In the genomic region with DNA sequence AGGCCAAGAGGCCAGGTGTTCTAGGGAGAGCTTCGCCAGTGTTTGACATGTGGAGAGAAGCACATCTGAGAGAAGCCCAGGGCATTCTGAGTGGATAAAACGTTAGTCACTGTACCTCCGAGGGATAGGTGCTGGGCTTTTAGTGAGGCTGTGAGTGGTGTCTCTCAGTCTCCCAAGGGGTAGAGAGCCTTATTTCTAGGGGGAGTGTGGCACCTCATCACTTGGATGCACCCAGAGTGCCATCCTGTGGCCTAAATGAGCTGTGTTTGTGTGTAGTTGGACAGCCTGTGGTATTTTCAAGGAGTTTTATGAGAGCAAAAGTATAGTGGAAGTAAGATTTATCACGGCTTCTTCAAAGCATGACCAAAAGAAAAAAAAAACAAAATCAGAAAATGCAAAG, we compare ENCODE assay signal across 15 cellular contexts.
DNase-seq lines count a peak whose midpoint lies in the region; ATAC-seq and TF ChIP-seq lines count a peak whose summit lies in the region.
"Had no signal": no experiment of that assay in that cellular context is flagged by ENCODE, and none has a peak within 500 bp of the region (broad histone marks: within the 10 kb centered on the region; RNA-seq: fewer than 3 reads in every experiment).

No MANE protein-coding gene starts in this region.

- H3K36me3 Mint-ChIP-seq in GM23338 (ENCODE audit: low read depth) = no peaks in the 10 kb centered on the region
- no peaks in the 10 kb centered on the region for H3K36me3 Mint-ChIP-seq in neural progenitor cell
- H3K36me3 Mint-ChIP-seq in immature natural killer cell = peaks cover 0 to 5% (median 0%) of the 10 kb centered on the region in 3 donors
- no peaks in the 10 kb centered on the region for H3K36me3 Mint-ChIP-seq in activated CD4-positive, alpha-beta memory T cell treated with anti-CD3 and anti-CD28 coated beads, Interleukin-2, amount 10 ng/mL, durations not matched to agents 7 days and 5 days (ENCODE audit: low read depth)
- H3K36me3 Mint-ChIP-seq: activated naive CD4-positive, alpha-beta T cell treated with anti-CD3 and anti-CD28 coated beads, Interleukin-2, amount 10 ng/mL, durations not matched to agents 7 days and 5 days; naive thymus-derived CD4-positive, alpha-beta T cell had no signal

- DNase-seq in GM23338 (ENCODE audit: low spot score) = peak; percentile 79
- DNase-seq in NCI-H774 (lab: John Stamatoyannopoulos, UW) = peak; percentile 4
- peak; percentile 67 for DNase-seq in ecto neural progenitor cell (ENCODE audit: low spot score)
- DNase-seq in neural progenitor cell (ENCODE audit: low spot score) = peak; percentile 80
- no peak for DNase-seq in immature natural killer cell
- no peak for DNase-seq in central memory CD4-positive, alpha-beta T cell
- DNase-seq in activated CD4-positive, alpha-beta memory T cell treated with anti-CD3 and anti-CD28 coated beads, Interleukin-2, amount 10 ng/mL, durations not matched to agents 7 days and 5 days = no peak
- DNase-seq: activated CD4-positive, alpha-beta T cell treated with anti-CD3 and anti-CD28 coated beads, Interleukin-2, amount 10 ng/mL, durations not matched to agents 24 days and 14 days; activated naive CD4-positive, alpha-beta T cell treated with anti-CD3 and anti-CD28 coated beads, Interleukin-2, amount 10 ng/mL, durations not matched to agents 7 days and 5 days; HCEC 1CT; naive thymus-derived CD4-positive, alpha-beta T cell; NCI-H1417; SHP77; stimulated activated naive CD8-positive, alpha-beta T cell treated with anti-CD3 and anti-CD28 coated beads, Interleukin-15, amount 100 ng/mL, for 72 hours had no signal

- CTCF ChIA-PET in activated CD4-positive, alpha-beta memory T cell treated with anti-CD3 and anti-CD28 coated beads, Interleukin-2, amount 10 ng/mL, durations not matched to agents 7 days and 5 days (lab: Charles Lee) = no interaction called here

- H2AFZ ChIP-seq in GM23338 (peak overlapping the region; percentile 50; the same call in 1 of the 2 replicates), neural progenitor cell (replicated peaks) (no peak overlapping the region)

- TF ChIP-seq CTCF in GM23338 (conservative IDR thresholded peaks at IDR 0.05; ENCODE audit: low read depth in 2 of 2) (peak; percentile 73 to 93), neural progenitor cell (IDR thresholded peaks at IDR 0.05) (peak; percentile 83)

- no peaks in the 10 kb centered on the region for H4K20me1 ChIP-seq in GM23338 (replicated peaks; ENCODE audit: insufficient read depth)
- no peaks in the 10 kb centered on the region for H4K20me1 ChIP-seq in neural progenitor cell (ENCODE audit: low read depth)

- no peak overlapping the region for H3K27ac Mint-ChIP-seq in GM23338
- peak overlapping the region; percentile 18 for H3K27ac Mint-ChIP-seq in neural progenitor cell
- H3K27ac Mint-ChIP-seq in immature natural killer cell = no peak overlapping the region
- no peak overlapping the region for H3K27ac Mint-ChIP-seq in activated CD4-positive, alpha-beta memory T cell treated with anti-CD3 and anti-CD28 coated beads, Interleukin-2, amount 10 ng/mL, durations not matched to agents 7 days and 5 days
- H3K27ac Mint-ChIP-seq: activated CD4-positive, alpha-beta T cell treated with anti-CD3 and anti-CD28 coated beads, Interleukin-2, amount 10 ng/mL, durations not matched to agents 24 days and 14 days; activated naive CD4-positive, alpha-beta T cell treated with anti-CD3 and anti-CD28 coated beads, Interleukin-2, amount 10 ng/mL, durations not matched to agents 7 days and 5 days; naive thymus-derived CD4-positive, alpha-beta T cell; stimulated activated naive CD8-positive, alpha-beta T cell treated with anti-CD3 and anti-CD28 coated beads, Interleukin-15, amount 100 ng/mL, for 72 hours had no signal

- H3K4me3 Mint-ChIP-seq in GM23338 = no peak overlapping the region
- H3K4me3 Mint-ChIP-seq in neural progenitor cell = no peak overlapping the region
- no peak overlapping the region for H3K4me3 Mint-ChIP-seq in immature natural killer cell
- H3K4me3 Mint-ChIP-seq in activated CD4-positive, alpha-beta memory T cell treated with anti-CD3 and anti-CD28 coated beads, Interleukin-2, amount 10 ng/mL, durations not matched to agents 7 days and 5 days = no peak overlapping the region
- H3K4me3 Mint-ChIP-seq: activated CD4-positive, alpha-beta T cell treated with anti-CD3 and anti-CD28 coated beads, Interleukin-2, amount 10 ng/mL, durations not matched to agents 24 days and 14 days; activated naive CD4-positive, alpha-beta T cell treated with anti-CD3 and anti-CD28 coated beads, Interleukin-2, amount 10 ng/mL, durations not matched to agents 7 days and 5 days; naive thymus-derived CD4-positive, alpha-beta T cell; stimulated activated naive CD8-positive, alpha-beta T cell treated with anti-CD3 and anti-CD28 coated beads, Interleukin-15, amount 100 ng/mL, for 72 hours had no signal

- no peaks in the 10 kb centered on the region for H3K9me2 ChIP-seq in GM23338 (ENCODE audit: insufficient read depth)

- H3K4me2 ChIP-seq in GM23338 = no peak overlapping the region
- H3K4me2 ChIP-seq in neural progenitor cell = no peak overlapping the region

- H3K4me1 ChIP-seq in GM23338 (ENCODE audit: insufficient read depth) (no peaks in the 10 kb centered on the region), neural progenitor cell (no peaks in the 10 kb centered on the region)

- H3K27me3 ChIP-seq in GM23338 (ENCODE audit: insufficient read depth) (no peaks in the 10 kb centered on the region), neural progenitor cell (no peaks in the 10 kb centered on the region)

- H3K27ac ChIP-seq in GM23338 (ENCODE audit: low read depth) (no peak overlapping the region), neural progenitor cell (no peak overlapping the region)

- ATAC-seq in GM23338 = peak; percentile 99
- ATAC-seq in HG02588 (IDR thresholded peaks at IDR 0.05; ENCODE audit: unreplicated experiment) = no peak
- ATAC-seq: naive thymus-derived CD4-positive, alpha-beta T cell; stimulated activated naive CD8-positive, alpha-beta T cell treated with anti-CD3 and anti-CD28 coated beads, Interleukin-15, amount 100 ng/mL, for 72 hours had no signal

- H3K9ac ChIP-seq in neural progenitor cell = no peak overlapping the region

- no peaks in the 10 kb centered on the region for H3F3A ChIP-seq in GM23338 (replicated peaks; ENCODE audit: low read depth)
- H3F3A ChIP-seq in neural progenitor cell (ENCODE audit: low read depth) = no peaks in the 10 kb centered on the region

- H3K4me3 ChIP-seq in GM23338 (no peak overlapping the region), neural progenitor cell (no peak overlapping the region)

- H3K36me3 ChIP-seq in GM23338 (ENCODE audit: insufficient read depth) = no peaks in the 10 kb centered on the region
- no peaks in the 10 kb centered on the region for H3K36me3 ChIP-seq in neural progenitor cell

- POLR2A ChIA-PET in activated CD4-positive, alpha-beta memory T cell treated with anti-CD3 and anti-CD28 coated beads, Interleukin-2, amount 10 ng/mL, durations not matched to agents 7 days and 5 days (lab: Charles Lee) = no interaction called here

- H3K27me3 Mint-ChIP-seq in GM23338 (ENCODE audit: insufficient read depth, low read depth, poor library complexity) = no peaks in the 10 kb centered on the region
- H3K27me3 Mint-ChIP-seq in neural progenitor cell (ENCODE audit: insufficient read depth, low read depth) = no peaks in the 10 kb centered on the region
- H3K27me3 Mint-ChIP-seq in immature natural killer cell (ENCODE audit: low read depth in 3 of 3) = peaks cover 0 to 1% (median 0%) of the 10 kb centered on the region in 3 donors
- no peaks in the 10 kb centered on the region for H3K27me3 Mint-ChIP-seq in activated CD4-positive, alpha-beta memory T cell treated with anti-CD3 and anti-CD28 coated beads, Interleukin-2, amount 10 ng/mL, durations not matched to agents 7 days and 5 days
- H3K27me3 Mint-ChIP-seq: activated CD4-positive, alpha-beta T cell treated with anti-CD3 and anti-CD28 coated beads, Interleukin-2, amount 10 ng/mL, durations not matched to agents 24 days and 14 days; activated naive CD4-positive, alpha-beta T cell treated with anti-CD3 and anti-CD28 coated beads, Interleukin-2, amount 10 ng/mL, durations not matched to agents 7 days and 5 days; stimulated activated naive CD8-positive, alpha-beta T cell treated with anti-CD3 and anti-CD28 coated beads, Interleukin-15, amount 100 ng/mL, for 72 hours had no signal

- no peaks in the 10 kb centered on the region for H3K9me3 ChIP-seq in neural progenitor cell (ENCODE audit: low read depth)

- H3K4me1 Mint-ChIP-seq in GM23338 (peaks cover 9% of the 10 kb centered on the region), neural progenitor cell (peaks cover 19% of the 10 kb centered on the region), immature natural killer cell (no peaks in the 10 kb centered on the region)
- no peaks in the 10 kb centered on the region for H3K4me1 Mint-ChIP-seq in activated CD4-positive, alpha-beta memory T cell treated with anti-CD3 and anti-CD28 coated beads, Interleukin-2, amount 10 ng/mL, durations not matched to agents 7 days and 5 days
- H3K4me1 Mint-ChIP-seq: activated CD4-positive, alpha-beta T cell treated with anti-CD3 and anti-CD28 coated beads, Interleukin-2, amount 10 ng/mL, durations not matched to agents 24 days and 14 days; activated naive CD4-positive, alpha-beta T cell treated with anti-CD3 and anti-CD28 coated beads, Interleukin-2, amount 10 ng/mL, durations not matched to agents 7 days and 5 days; naive thymus-derived CD4-positive, alpha-beta T cell; stimulated activated naive CD8-positive, alpha-beta T cell treated with anti-CD3 and anti-CD28 coated beads, Interleukin-15, amount 100 ng/mL, for 72 hours had no signal

- H3K79me2 ChIP-seq in GM23338 (replicated peaks; ENCODE audit: insufficient read depth) (no peaks in the 10 kb centered on the region), neural progenitor cell (ENCODE audit: low read depth) (no peaks in the 10 kb centered on the region)

- no peaks in the 10 kb centered on the region for H3K9me3 Mint-ChIP-seq in GM23338
- H3K9me3 Mint-ChIP-seq in neural progenitor cell = peaks cover 2% of the 10 kb centered on the region
- peaks cover 11 to 41% (median 13%) of the 10 kb centered on the region in 6 donors for H3K9me3 Mint-ChIP-seq in immature natural killer cell
- H3K9me3 Mint-ChIP-seq in activated CD4-positive, alpha-beta memory T cell treated with anti-CD3 and anti-CD28 coated beads, Interleukin-2, amount 10 ng/mL, durations not matched to agents 7 days and 5 days = peaks cover 17% of the 10 kb centered on the region

TF ChIP-seq in GM23338, 12 proteins besides CTCF, POLR2A, EP300 and RAD21 (continues in another document):
- no peak for TF ChIP-seq ETS1 (IDR thresholded peaks at IDR 0.05)

Comparison
In these comparisons a context has a peak if more than half of its experiments do, and no peak if none do; other contexts are left out.
1. DNase-seq: peak in GM23338 (single experiment), NCI-H774 (single experiment), ecto neural progenitor cell (single experiment) and neural progenitor cell (single experiment); none in immature natural killer cell (0 of 3), central memory CD4-positive, alpha-beta T cell (single experiment) and activated CD4-positive, alpha-beta memory T cell treated with anti-CD3 and anti-CD28 coated beads, Interleukin-2, amount 10 ng/mL, durations not matched to agents 7 days and 5 days (single experiment).